2 cellular contexts compared by ENCODE assay signal in the genomic region with DNA sequence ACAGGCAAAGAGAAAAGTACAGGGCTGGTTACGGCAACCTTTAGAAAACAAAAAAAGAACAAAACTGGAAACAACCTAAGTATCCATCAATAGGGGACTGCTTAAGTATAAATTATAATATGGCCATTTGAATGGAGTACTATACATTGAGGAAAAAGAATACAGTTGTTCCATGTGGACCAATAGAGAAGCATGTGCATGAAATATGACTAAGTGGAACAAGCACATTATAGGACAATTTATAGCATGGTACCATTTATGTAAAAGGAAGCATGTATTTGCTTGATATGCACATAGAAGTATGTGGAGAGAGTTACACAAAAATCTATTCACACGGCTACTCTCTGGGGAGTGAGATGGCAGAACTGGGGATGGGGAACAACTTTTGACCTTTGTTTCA.
TF ChIP-seq lines count a peak whose summit lies in the region.

No MANE protein-coding gene starts in this region.

TF ChIP-seq in HepG2, 621 proteins besides CTCF, POLR2A, EP300 and RAD21:
- TF ChIP-seq ZNF747 (CRISPR knock-in tag; IDR thresholded peaks at IDR 0.05; ENCODE audit: borderline replicate concordance) (no peak), HNF4G (IDR thresholded peaks at IDR 0.05; ENCODE audit: borderline replicate concordance, low read depth, low read length) (no peak), HNF4G (CRISPR knock-in tag; IDR thresholded peaks at IDR 0.05; ENCODE audit: borderline replicate concordance, low read depth) (no peak), ZNF446 (CRISPR knock-in tag; IDR thresholded peaks at IDR 0.05) (no peak), ZNF557 (CRISPR knock-in tag; IDR thresholded peaks at IDR 0.05) (no peak), JDP2 (CRISPR knock-in tag; IDR thresholded peaks at IDR 0.05; ENCODE audit: borderline replicate concordance) (no peak), NFYC (CRISPR knock-in tag; IDR thresholded peaks at IDR 0.05) (no peak), ZNF296 (CRISPR knock-in tag; conservative IDR thresholded peaks at IDR 0.05) (no peak), ZNF629 (CRISPR knock-in tag; conservative IDR thresholded peaks at IDR 0.05) (no peak)
- TF ChIP-seq, protein P1, sequence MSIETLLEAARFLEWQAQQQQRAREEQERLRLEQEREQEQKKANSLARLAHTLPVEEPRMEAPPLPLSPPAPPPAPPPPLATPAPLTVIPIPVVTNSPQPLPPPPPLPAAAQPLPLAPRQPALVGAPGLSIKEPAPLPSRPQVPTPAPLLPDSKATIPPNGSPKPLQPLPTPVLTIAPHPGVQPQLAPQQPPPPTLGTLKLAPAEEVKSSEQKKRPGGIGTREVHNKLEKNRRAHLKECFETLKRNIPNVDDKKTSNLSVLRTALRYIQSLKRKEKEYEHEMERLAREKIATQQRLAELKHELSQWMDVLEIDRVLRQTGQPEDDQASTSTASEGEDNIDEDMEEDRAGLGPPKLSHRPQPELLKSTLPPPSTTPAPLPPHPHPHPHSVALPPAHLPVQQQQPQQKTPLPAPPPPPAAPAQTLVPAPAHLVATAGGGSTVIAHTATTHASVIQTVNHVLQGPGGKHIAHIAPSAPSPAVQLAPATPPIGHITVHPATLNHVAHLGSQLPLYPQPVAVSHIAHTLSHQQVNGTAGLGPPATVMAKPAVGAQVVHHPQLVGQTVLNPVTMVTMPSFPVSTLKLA (IDR thresholded peaks at IDR 0.05) = peak; percentile 61
TF ChIP-seq in HepG2: peak in this region for 1.

TF ChIP-seq in HEK293, 187 proteins besides CTCF, POLR2A, EP300 and RAD21:
- TF ChIP-seq ZNF626 (tag by site-specific recombination; IDR thresholded peaks at IDR 0.05) = no peak
- no peak for TF ChIP-seq ZNF596 (tag by site-specific recombination; IDR thresholded peaks at IDR 0.05)
- TF ChIP-seq KLF7 (tag by site-specific recombination; IDR thresholded peaks at IDR 0.05; ENCODE audit: borderline replicate concordance) = no peak
- TF ChIP-seq MZF1 (tag by site-specific recombination; IDR thresholded peaks at IDR 0.05; ENCODE audit: borderline replicate concordance) = peak; percentile 84; the same call in 1 of the 2 replicates
- peak; percentile 77 for TF ChIP-seq ZNF146 (tag by site-specific recombination; IDR thresholded peaks at IDR 0.05)
- no peak for TF ChIP-seq ZNF792 (tag by site-specific recombination; IDR thresholded peaks at IDR 0.05)
- no peak for TF ChIP-seq WT1 (tag by site-specific recombination; IDR thresholded peaks at IDR 0.05)
TF ChIP-seq in HEK293: peak in this region for 2.
